In the genomic region with DNA sequence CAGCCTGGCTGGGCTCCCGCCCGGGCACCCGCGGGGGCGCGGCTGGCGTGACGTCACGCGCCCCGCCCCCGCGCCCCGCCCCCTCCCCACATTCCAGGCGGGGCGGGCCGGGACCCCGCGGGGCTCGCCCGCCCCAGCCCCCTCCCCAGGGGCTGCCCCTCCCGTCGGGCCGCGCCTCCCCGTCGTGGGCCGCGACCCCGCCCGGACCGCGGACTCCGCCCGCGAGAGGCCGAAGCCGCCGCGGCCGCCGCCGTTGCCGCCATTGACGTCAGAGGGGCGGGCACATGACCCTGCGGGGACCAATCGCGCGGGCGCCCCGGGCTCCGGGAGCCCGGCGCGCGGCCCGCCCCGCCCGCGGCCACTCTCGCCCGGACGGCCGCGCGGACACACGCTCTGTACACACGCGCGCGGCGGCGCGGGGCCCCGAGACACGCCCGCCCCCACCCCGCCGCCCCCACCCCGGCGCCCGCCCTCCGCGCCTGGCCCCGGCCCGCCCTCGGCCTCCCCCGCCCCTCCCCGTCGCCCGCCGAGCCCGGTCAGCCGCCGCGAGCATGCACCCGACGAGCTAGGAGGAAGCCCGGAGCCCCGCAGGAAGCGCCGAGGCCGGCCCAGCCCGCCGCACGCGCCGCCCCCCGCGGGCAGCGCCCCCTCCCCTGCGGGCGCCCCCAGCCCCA, we compare ENCODE assay signal across 8 cellular contexts. TPM values are rescaled to one million over a fixed set of nuclear protein-coding genes. Genes with fewer than 3 reads are reported as not detected.
DNase-seq lines count a peak whose midpoint lies in the region; ATAC-seq and TF ChIP-seq lines count a peak whose summit lies in the region.

Gene CMIP, plus strand, starts transcription at position 361 of the 674 bp plus-strand sequence.

- peak; percentile 22 for TF ChIP-seq POLR2A in GM19099 (IDR thresholded peaks at IDR 0.05; ENCODE audit: extremely low read depth, insufficient read length, low read depth)

- peak within 1 kb of the TSS; percentile 89 to 98 (median 93) for H3K27ac ChIP-seq in BLaER1 treated with 17β-estradiol and CSF1 and Interleukin-3, amounts not matched to agents 10 nM and 100 nM
- peak within 1 kb of the TSS; percentile 97 for H3K27ac ChIP-seq in epithelial cell of prostate

- H3K36me3 ChIP-seq in BLaER1 treated with 17β-estradiol and CSF1 and Interleukin-3, amounts not matched to agents 10 nM and 100 nM = peaks cover 0 to 31% (median 21%) of the 10 kb centered on the region in 11 experiments; a peak in 16 of 22 replicates
- H3K36me3 ChIP-seq in mucosa of descending colon (ENCODE audit: low read depth) = no peaks in the 10 kb centered on the region

- H3K4me1 ChIP-seq in BLaER1 treated with 17β-estradiol and CSF1 and Interleukin-3, amounts not matched to agents 10 nM and 100 nM = peaks cover 37 to 50% (median 43%) of the 10 kb centered on the region in 10 experiments
- H3K4me1 ChIP-seq in mucosa of descending colon (ENCODE audit: low read depth) = peaks cover 27% of the 10 kb centered on the region

- peak within 1 kb of the TSS; percentile 78 to 98 (median 88) for H3K4me3 ChIP-seq in BLaER1 treated with 17β-estradiol and CSF1 and Interleukin-3, amounts not matched to agents 10 nM and 100 nM
- H3K4me3 ChIP-seq in mucosa of descending colon = peak within 1 kb of the TSS; percentile 39

- peak; percentile 86 for DNase-seq in OCI-M1 (lab: John Stamatoyannopoulos, UW)
- DNase-seq in activated T-cell treated with anti-CD3 and anti-CD28 coated beads for 48 hours (ENCODE audit: low read depth) = peak; percentile 81
- peak; percentile 26 for DNase-seq in epithelial cell of prostate (ENCODE audit: low read depth, low spot score)
- peak; percentile 87 to 94 (median 90) for DNase-seq in mucosa of descending colon
- peak; percentile 70 for DNase-seq in stimulated activated CD8-positive, alpha-beta memory T cell treated with anti-CD3 and anti-CD28 coated beads, Interleukin-4, amount 100 ng/mL, for 24 hours (ENCODE audit: low read depth)

- ATAC-seq in HG03354 (IDR thresholded peaks at IDR 0.05; ENCODE audit: poor library complexity, severe bottlenecking, unreplicated experiment) = peak; percentile 81
- peak; percentile 66 for ATAC-seq in mucosa of descending colon

- peak within 1 kb of the TSS; percentile 89 to 99 (median 94) for H3K9ac ChIP-seq in BLaER1 treated with 17β-estradiol and CSF1 and Interleukin-3, amounts not matched to agents 10 nM and 100 nM

- H3K27me3 ChIP-seq in BLaER1 treated with 17β-estradiol and CSF1 and Interleukin-3, amounts not matched to agents 10 nM and 100 nM = no peaks in the 10 kb centered on the region

- H3K4me2 ChIP-seq in BLaER1 treated with 17β-estradiol and CSF1 and Interleukin-3, amounts not matched to agents 10 nM and 100 nM = peak within 1 kb of the TSS; percentile 93 to 99 (median 97)

- H4K20me1 ChIP-seq in BLaER1 treated with 17β-estradiol and CSF1 and Interleukin-3, amounts not matched to agents 10 nM and 100 nM = peaks cover 31 to 37% (median 33%) of the 10 kb centered on the region in 11 experiments; a peak in 21 of 22 replicates

- intact Hi-C loops in mucosa of descending colon (cut with DNase I, micrococcal nuclease) = no loop called here

- peaks cover 0 to 2% (median under 1%) of the 10 kb centered on the region in 11 experiments; a peak in 8 of 22 replicates for H3K9me3 ChIP-seq in BLaER1 treated with 17β-estradiol and CSF1 and Interleukin-3, amounts not matched to agents 10 nM and 100 nM (replicated peaks in 1 of 11)
- H3K9me3 ChIP-seq in mucosa of descending colon = no peaks in the 10 kb centered on the region

- no peak for TF ChIP-seq CTCF in mucosa of descending colon (IDR thresholded peaks at IDR 0.05)

RNA-seq across cellular contexts. Expression of gene CMIP, which starts in this region (rescaled TPM):
- total RNA-seq in mucosa of descending colon = 100 to 1,000 TPM in 1 of 3 donors, 10 to 100 TPM in 2; 73.3 to 127 (median 79.8) TPM

Comparison
In these comparisons a context has a peak if more than half of its experiments do, and no peak if none do; other contexts are left out.
1. Peak in every context shown above with its lines: DNase-seq, ATAC-seq, H3K4me3 ChIP-seq and H3K27ac ChIP-seq.
2. DNase-seq: peak in every context shown above with its lines; median percentile 90 in mucosa of descending colon; 86 in OCI-M1; 81 in activated T-cell treated with anti-CD3 and anti-CD28 coated beads for 48 hours; 70 in stimulated activated CD8-positive, alpha-beta memory T cell treated with anti-CD3 and anti-CD28 coated beads, Interleukin-4, amount 100 ng/mL, for 24 hours; 26 in epithelial cell of prostate.